Comparison of ENCODE assay signal across 9 cellular contexts in the genomic region with DNA sequence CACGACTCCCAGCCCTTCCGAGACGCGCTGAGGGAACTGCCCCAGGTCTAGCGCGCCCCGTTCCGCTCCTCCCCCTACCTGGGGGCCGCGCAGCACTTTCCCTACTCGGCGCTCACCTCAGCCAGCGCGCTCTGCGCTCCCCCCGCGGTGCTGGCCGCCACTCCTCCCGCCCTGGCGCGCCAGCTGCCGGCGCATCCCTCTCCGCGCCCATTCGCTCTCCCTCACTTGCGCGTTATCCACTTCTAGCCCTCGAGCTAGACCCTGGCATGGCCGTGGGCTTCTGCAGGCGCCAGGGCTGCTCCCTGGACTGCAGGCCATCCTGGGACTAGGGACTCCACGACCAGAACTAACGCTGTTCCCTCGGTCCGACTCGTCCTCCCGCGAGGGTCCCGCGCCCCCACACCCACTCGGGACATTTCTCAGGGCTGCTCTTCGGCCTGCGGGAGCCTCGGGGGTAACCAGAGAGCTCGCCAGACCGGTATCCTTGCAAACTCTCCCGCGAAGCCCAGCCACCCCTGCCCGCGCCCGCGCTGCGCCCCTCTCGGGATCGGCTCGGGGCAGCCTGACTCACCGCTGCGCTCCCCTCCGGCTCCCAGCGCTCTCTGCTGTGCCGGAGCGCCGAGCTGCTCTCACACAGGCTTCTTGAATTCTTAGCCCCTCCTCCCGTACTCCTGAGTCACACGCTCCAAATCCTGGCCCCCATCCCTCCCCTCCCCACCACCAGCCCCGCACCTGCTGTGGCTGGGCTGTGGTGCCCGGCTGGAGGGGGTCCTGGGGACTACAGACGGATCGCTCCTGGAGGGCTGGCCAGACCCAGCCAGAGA. TPM values are rescaled to one million over a fixed set of nuclear protein-coding genes. Genes with fewer than 3 reads are reported as not detected.
A peak's percentile ranks its signal among the peaks of the same experiment; 100 is the strongest.
DNase-seq lines count a peak whose midpoint lies in the region; ATAC-seq and TF ChIP-seq lines count a peak whose summit lies in the region.
"Had no signal": no experiment of that assay in that cellular context is flagged by ENCODE, and none has a peak within 500 bp of the region (broad histone marks: within the 10 kb centered on the region; RNA-seq: fewer than 3 reads in every experiment).

TSS of gene NGF (minus strand) at position 617 of the 824 bp plus-strand sequence. CDS start 51,454 bp downstream, outside the sequence.

- DNase-seq in GM10248 (ENCODE audit: extremely low spot score) (peak; percentile 12), RPMI7951 (ENCODE audit: low read depth) (peak; percentile 75), head of caudate nucleus (peak in 27 of 42 donors; percentile 14 to 72 (median 39)), renal cortical epithelial cell (ENCODE audit: low read depth) (peak; percentile 31), epidermal melanocyte (ENCODE audit: insufficient read length, low spot score) (no peak), GDM1 (lab: John Stamatoyannopoulos, UW) (no peak)

- intact Hi-C loops in head of caudate nucleus (cut with DNase I): no loop called here

- POLR2A ChIA-PET in GM10248 (lab: Yijun Ruan, JAX): no interaction called here

- ATAC-seq in HG02623 (IDR thresholded peaks at IDR 0.05; ENCODE audit: unreplicated experiment): no peak
- no peak for ATAC-seq in HG03025 (IDR thresholded peaks at IDR 0.05; ENCODE audit: low FRiP score, unreplicated experiment)

- CTCF ChIA-PET in GM10248 (lab: Yijun Ruan, JAX): interaction anchor here (1.0 to 1.7 kb wide), 2 partner anchors 11 to 14 kb away, joined by 3 to 7 read pairs; no protein-coding TSS in a partner anchor

- no peak for TF ChIP-seq CTCF in GM10248 (IDR thresholded peaks at IDR 0.05; ENCODE audit: control extremely low read depth, extremely low read depth, low read depth, missing control alignments)

RNA-seq across cellular contexts. Expression of gene NGF, which starts in this region (rescaled TPM):
- total RNA-seq in RPMI7951 (2014; rRNA removed; shearing (Covaris generic)): 4.0 and 4.3 TPM in 2 replicates
- total RNA-seq in renal cortical epithelial cell: 4.9 TPM in 1 of 2 replicates, not detected in the other
- total RNA-seq: endothelial cell of umbilical vein had no signal

Comparison
In these comparisons a context has a peak if more than half of its experiments do, and no peak if none do; other contexts are left out.
1. DNase-seq: peak in GM10248 (single experiment), RPMI7951 (single experiment), head of caudate nucleus (27 of 42) and renal cortical epithelial cell (single experiment); none in epidermal melanocyte (single experiment) and GDM1 (single experiment).